ENCODE assay signal across 28 cellular contexts in the genomic region with DNA sequence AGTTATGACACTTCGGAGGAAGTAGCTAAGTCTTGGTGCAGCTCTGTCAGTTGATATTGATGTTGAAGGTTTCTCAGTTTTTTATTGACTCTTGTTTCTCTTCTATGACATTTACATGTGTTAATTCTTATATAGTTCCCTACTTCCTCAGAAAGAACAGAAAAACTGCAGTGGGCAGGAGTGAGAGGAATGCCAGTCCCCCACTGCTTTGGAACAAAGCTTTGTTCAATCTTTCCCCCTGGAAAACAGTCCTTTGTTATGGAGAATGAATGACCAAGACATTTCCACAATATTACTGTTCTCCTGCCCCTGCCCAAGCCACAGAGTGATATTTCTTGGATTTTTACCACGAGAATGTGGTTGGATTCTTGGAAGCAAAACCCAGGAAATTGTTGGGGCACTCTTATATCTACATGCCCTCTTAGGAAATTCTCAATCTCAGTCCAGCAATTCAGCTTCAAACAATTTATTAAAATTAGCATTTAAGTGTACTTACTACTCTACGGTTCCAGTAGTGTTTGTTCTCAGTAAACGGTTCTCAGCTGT.
DNase-seq lines count a peak whose midpoint lies in the region; FAIRE-seq and TF ChIP-seq lines count a peak whose summit lies in the region.
"Had no signal": no experiment of that assay in that cellular context is flagged by ENCODE, and none has a peak within 500 bp of the region (broad histone marks: within the 10 kb centered on the region; RNA-seq: fewer than 3 reads in every experiment).

No MANE protein-coding gene starts in this region.

- TF ChIP-seq CTCF in endodermal cell (conservative IDR thresholded peaks at IDR 0.05) = no peak
- no peak for TF ChIP-seq CTCF in smooth muscle cell (IDR thresholded peaks at IDR 0.05; ENCODE audit: borderline replicate concordance, insufficient read depth, poor library complexity, severe bottlenecking)
- no peak for TF ChIP-seq CTCF in D721Med (IDR thresholded peaks at IDR 0.05; ENCODE audit: insufficient read depth, missing control alignments)

- H3K4me1 Mint-ChIP-seq in endodermal cell = peaks cover 11% of the 10 kb centered on the region
- H3K4me1 Mint-ChIP-seq: activated CD4-positive, alpha-beta memory T cell treated with anti-CD3 and anti-CD28 coated beads, Interleukin-2, amount 10 ng/mL, durations not matched to agents 7 days and 5 days; activated naive CD4-positive, alpha-beta T cell treated with anti-CD3 and anti-CD28 coated beads, Interleukin-2, amount 10 ng/mL, durations not matched to agents 7 days and 5 days; CD4-positive, CD25-positive, alpha-beta regulatory T cell; memory B cell had no signal

- H3K4me3 ChIP-seq in HUES64 (ENCODE audit: low read length) (no peak overlapping the region), endodermal cell (ENCODE audit: low read length) (no peak overlapping the region), iPS-20b (ENCODE audit: low read length) (peak overlapping the region; percentile 20; the same call in 1 of the 2 replicates), smooth muscle cell (no peak overlapping the region)
- H3K4me3 ChIP-seq: coronary artery, prostate gland, sigmoid colon had no signal

- H3K27me3 Mint-ChIP-seq in endodermal cell (ENCODE audit: insufficient read depth) = peaks cover 37% of the 10 kb centered on the region
- H3K27me3 Mint-ChIP-seq: activated CD4-positive, alpha-beta memory T cell treated with anti-CD3 and anti-CD28 coated beads, Interleukin-2, amount 10 ng/mL, durations not matched to agents 7 days and 5 days; activated naive CD4-positive, alpha-beta T cell treated with anti-CD3 and anti-CD28 coated beads, Interleukin-2, amount 10 ng/mL, durations not matched to agents 7 days and 5 days; CD4-positive, CD25-positive, alpha-beta regulatory T cell; effector memory CD8-positive, alpha-beta T cell; memory B cell; stimulated activated naive CD8-positive, alpha-beta T cell treated with anti-CD3 and anti-CD28 coated beads, Interleukin-15, Interleukin-2, amounts not matched to agents 100 ng/mL and 50 ng/mL, for 24 hours had no signal

- H4K20me1 ChIP-seq in smooth muscle cell (ENCODE audit: low read depth) = no peaks in the 10 kb centered on the region

- H3K27ac ChIP-seq in HUES64 (ENCODE audit: low read depth, low read length) (peak overlapping the region; percentile 79), endodermal cell (ENCODE audit: low read depth, low read length) (peak overlapping the region; percentile 68), iPS-20b (ENCODE audit: low read length) (peak overlapping the region; percentile 20), smooth muscle cell (ENCODE audit: low read depth) (no peak overlapping the region)
- H3K27ac ChIP-seq: coronary artery, neutrophil, prostate gland, sigmoid colon had no signal

- no peak overlapping the region for H3K4me2 ChIP-seq in smooth muscle cell

- peaks cover 6% of the 10 kb centered on the region for H3K9me3 Mint-ChIP-seq in endodermal cell

- 0 out of 2 replicates have a peak overlapping the region, but pooled peaks have one; percentile 12 for H3K9ac ChIP-seq in HUES64 (ENCODE audit: low read depth, low read length)
- no peak overlapping the region for H3K9ac ChIP-seq in endodermal cell (ENCODE audit: extremely low read depth, low read length, poor library complexity, severe bottlenecking)
- H3K9ac ChIP-seq in iPS-20b (ENCODE audit: low read depth, low read length) = peak overlapping the region; percentile 24; the same call in 1 of the 2 replicates
- H3K9ac ChIP-seq in smooth muscle cell (ENCODE audit: low read depth) = no peak overlapping the region

- H3K9me3 ChIP-seq in HUES64 (ENCODE audit: insufficient read depth, low read depth, low read length) (no peaks in the 10 kb centered on the region), endodermal cell (ENCODE audit: control insufficient read depth, low read length) (no peaks in the 10 kb centered on the region), iPS-20b (ENCODE audit: insufficient read depth, low read depth, low read length) (no peaks in the 10 kb centered on the region), smooth muscle cell (replicated peaks; ENCODE audit: low read depth) (no peaks in the 10 kb centered on the region)
- H3K9me3 ChIP-seq: neutrophil, sigmoid colon had no signal

- FAIRE-seq in D721Med (lab: Jason Lieb, UNC) = no peak
- FAIRE-seq: GM12891 had no signal

- H3K36me3 Mint-ChIP-seq in endodermal cell (ENCODE audit: low read depth) = peaks cover 3% of the 10 kb centered on the region
- H3K36me3 Mint-ChIP-seq: activated naive CD4-positive, alpha-beta T cell treated with anti-CD3 and anti-CD28 coated beads, Interleukin-2, amount 10 ng/mL, durations not matched to agents 7 days and 5 days; CD4-positive, CD25-positive, alpha-beta regulatory T cell; memory B cell had no signal

- H3K4me1 ChIP-seq in HUES64 (ENCODE audit: insufficient read depth, low read length) (peaks cover 20% of the 10 kb centered on the region), endodermal cell (ENCODE audit: control insufficient read depth, insufficient read depth, low read length) (no peaks in the 10 kb centered on the region), iPS-20b (ENCODE audit: insufficient read depth, low read length) (peaks cover 18% of the 10 kb centered on the region; the same call in 1 of the 2 replicates), smooth muscle cell (ENCODE audit: low read depth) (peaks cover 3% of the 10 kb centered on the region)
- H3K4me1 ChIP-seq: prostate gland, sigmoid colon had no signal

- H3K36me3 ChIP-seq in HUES64 (ENCODE audit: insufficient read depth, low read length) (no peaks in the 10 kb centered on the region), endodermal cell (ENCODE audit: control insufficient read depth, insufficient read depth, low read length) (no peaks in the 10 kb centered on the region), iPS-20b (ENCODE audit: insufficient read depth, low read depth, low read length) (no peaks in the 10 kb centered on the region), smooth muscle cell (ENCODE audit: low read depth) (no peaks in the 10 kb centered on the region)
- H3K36me3 ChIP-seq: neutrophil, prostate gland, sigmoid colon had no signal

- DNase-seq in endodermal cell = peak; percentile 59
- DNase-seq in smooth muscle cell (lab: John Stamatoyannopoulos, UW; ENCODE audit: unreplicated experiment) = no peak
- no peak for DNase-seq in T-helper 9 cell
- DNase-seq in D721Med (ENCODE audit: insufficient read length, low spot score) = no peak
- DNase-seq in stimulated activated CD4-positive, alpha-beta T cell treated with anti-CD3 and anti-CD28 coated beads, Interleukin-4, amount 100 ng/mL, for 1 hour = no peak
- DNase-seq in NCI-H146 (lab: John Stamatoyannopoulos, UW) = no peak
- DNase-seq: activated CD4-positive, alpha-beta memory T cell treated with anti-CD3 and anti-CD28 coated beads, Interleukin-2, amount 10 ng/mL, durations not matched to agents 7 days and 5 days; activated CD4-positive, CD25-positive, alpha-beta regulatory T cell treated with anti-CD3 and anti-CD28 coated beads, Interleukin-2, amount 50 U/mL, for 72 hours; activated CD8-positive, alpha-beta memory T cell treated with anti-CD3 and anti-CD28 coated beads, Interleukin-2, amount 50 U/mL, for 48 hours; activated naive CD4-positive, alpha-beta T cell treated with anti-CD3 and anti-CD28 coated beads, Interleukin-2, amount 10 ng/mL, durations not matched to agents 7 days and 5 days; CD4-positive, CD25-positive, alpha-beta regulatory T cell; effector memory CD8-positive, alpha-beta T cell; HCEC 1CT; KG1; left cardiac atrium; NCI-H2081 treated with DMSO at 0.1 percent for 48 hours; NCI-H345; NCI-H748 treated with DMSO at 0.1 percent for 48 hours; sigmoid colon; T-helper 1 cell had no signal

- H3K4me3 Mint-ChIP-seq in endodermal cell = no peak overlapping the region
- H3K4me3 Mint-ChIP-seq: activated CD4-positive, alpha-beta memory T cell treated with anti-CD3 and anti-CD28 coated beads, Interleukin-2, amount 10 ng/mL, durations not matched to agents 7 days and 5 days; activated naive CD4-positive, alpha-beta T cell treated with anti-CD3 and anti-CD28 coated beads, Interleukin-2, amount 10 ng/mL, durations not matched to agents 7 days and 5 days; CD4-positive, CD25-positive, alpha-beta regulatory T cell; effector memory CD8-positive, alpha-beta T cell; memory B cell; stimulated activated naive CD8-positive, alpha-beta T cell treated with anti-CD3 and anti-CD28 coated beads, Interleukin-15, Interleukin-2, amounts not matched to agents 100 ng/mL and 50 ng/mL, for 24 hours had no signal

- no peaks in the 10 kb centered on the region for H3F3A ChIP-seq in smooth muscle cell (ENCODE audit: low read depth)

- H3K79me2 ChIP-seq in smooth muscle cell (ENCODE audit: low read depth) = no peaks in the 10 kb centered on the region

- 68% methylated on average over 4 of the region's 4 CpGs for WGBS in HUES64
- WGBS in endodermal cell (ENCODE audit: insufficient coverage in 1 of 2, insufficient read length in 1 of 2), 2 experiments = 48 to 75% methylated on average over 3 to 4 of the region's 4 CpGs
- WGBS in smooth muscle cell (ENCODE audit: low lambda C conversion rate) = 71% methylated on average over 4 of the region's 4 CpGs

- no peaks in the 10 kb centered on the region for H3K27me3 ChIP-seq in HUES64 (ENCODE audit: insufficient read depth, low read length)
- H3K27me3 ChIP-seq in endodermal cell (ENCODE audit: control insufficient read depth, insufficient read depth, low read length, poor library complexity, severe bottlenecking) = peaks cover 34% of the 10 kb centered on the region
- H3K27me3 ChIP-seq in iPS-20b (ENCODE audit: insufficient read depth, low read length) = no peaks in the 10 kb centered on the region
- H3K27me3 ChIP-seq in smooth muscle cell (ENCODE audit: low read depth) = no peaks in the 10 kb centered on the region
- H3K27me3 ChIP-seq: neutrophil, sigmoid colon had no signal

- peak overlapping the region; percentile 20 for H2AFZ ChIP-seq in smooth muscle cell (ENCODE audit: low read depth)

- peak overlapping the region; percentile 81 for H3K27ac Mint-ChIP-seq in endodermal cell
- H3K27ac Mint-ChIP-seq: activated CD4-positive, alpha-beta memory T cell treated with anti-CD3 and anti-CD28 coated beads, Interleukin-2, amount 10 ng/mL, durations not matched to agents 7 days and 5 days; activated naive CD4-positive, alpha-beta T cell treated with anti-CD3 and anti-CD28 coated beads, Interleukin-2, amount 10 ng/mL, durations not matched to agents 7 days and 5 days; CD4-positive, CD25-positive, alpha-beta regulatory T cell; effector memory CD8-positive, alpha-beta T cell; memory B cell; stimulated activated naive CD8-positive, alpha-beta T cell treated with anti-CD3 and anti-CD28 coated beads, Interleukin-15, Interleukin-2, amounts not matched to agents 100 ng/mL and 50 ng/mL, for 24 hours had no signal

Comparison
In these comparisons a context has a peak if more than half of its experiments do, and no peak if none do; other contexts are left out.
1. H3K9ac ChIP-seq: peak in HUES64 (single experiment) and iPS-20b (single experiment); none in endodermal cell (single experiment) and smooth muscle cell (single experiment).